7 cellular contexts compared by ENCODE assay signal in genomic region chr11:9927670-9928069, GRCh38.
"Had no signal": no experiment of that assay in that cellular context is flagged by ENCODE, and none has a peak within 500 bp of the region (broad histone marks: within the 10 kb centered on the region; RNA-seq: fewer than 3 reads in every experiment).

No MANE protein-coding gene starts in this region.

- H3K27ac Mint-ChIP-seq: IgD-negative memory B cell had no signal

- FAIRE-seq: HTR-8/SVneo had no signal

- H3K9ac ChIP-seq: KMS-11 had no signal

- H3K4me3 Mint-ChIP-seq: IgD-negative memory B cell had no signal

- H3K4me2 ChIP-seq: KMS-11 had no signal

- DNase-seq: IMR-90, KBM-7, KG1 had no signal

- H3K27me3 Mint-ChIP-seq: IgD-negative memory B cell had no signal

- H3K27ac ChIP-seq: HL-60, KMS-11 had no signal
